ENCODE assay signal across 18 cellular contexts in the genomic region with DNA sequence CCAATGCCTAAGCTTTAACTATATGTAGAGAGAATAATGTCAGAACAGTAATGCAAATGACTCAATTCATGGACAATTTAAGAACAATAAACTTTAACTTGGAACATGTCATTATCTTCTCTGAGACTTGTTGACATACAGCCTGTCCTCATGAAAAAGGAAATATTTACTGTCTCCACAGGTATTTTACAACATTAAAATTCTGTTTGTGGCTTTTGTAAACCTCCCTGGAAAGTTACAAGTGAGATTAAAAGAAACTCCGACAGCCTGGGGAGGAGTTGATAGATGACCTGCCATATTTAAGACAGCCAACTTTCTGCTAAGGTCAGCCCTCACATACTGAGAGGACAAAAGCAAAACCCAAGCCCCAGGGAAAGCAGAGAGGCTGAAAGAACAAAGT.
"Had no signal": no experiment of that assay in that cellular context is flagged by ENCODE, and none has a peak within 500 bp of the region (broad histone marks: within the 10 kb centered on the region; RNA-seq: fewer than 3 reads in every experiment).

No MANE protein-coding gene starts in this region.

- H3K9me3 ChIP-seq: breast epithelium, psoas muscle, vagina had no signal

- H3K4me3 ChIP-seq: breast epithelium, coronary artery, gastroesophageal sphincter, psoas muscle, skin epidermis, vagina had no signal

- H3K27me3 ChIP-seq: breast epithelium, gastroesophageal sphincter, vagina had no signal

- H3K27ac ChIP-seq: breast epithelium, coronary artery, gastroesophageal sphincter, psoas muscle, skin epidermis, vagina had no signal

- H3K36me3 ChIP-seq: breast epithelium, gastroesophageal sphincter, vagina had no signal

- DNase-seq: activated CD4-positive, alpha-beta memory T cell treated with anti-CD3 and anti-CD28 coated beads, Interleukin-2, amount 10 ng/mL, durations not matched to agents 7 days and 5 days; activated CD4-positive, alpha-beta T cell treated with anti-CD3 and anti-CD28 coated beads for 48 hours; activated CD4-positive, CD25-positive, alpha-beta regulatory T cell; activated CD8-positive, alpha-beta memory T cell treated with anti-CD3 and anti-CD28 coated beads, Interleukin-2, amount 10 ng/mL, durations not matched to agents 7 days and 5 days; activated naive CD4-positive, alpha-beta T cell treated with anti-CD3 and anti-CD28 coated beads for 36 hours; activated T-cell treated with anti-CD3 and anti-CD28 coated beads, Interleukin-2, amount 50 U/mL, for 1 hour; left ventricle myocardium superior; psoas muscle; right cardiac atrium; stimulated activated CD4-positive, alpha-beta T cell treated with anti-CD3 and anti-CD28 coated beads, Interleukin-15, amount 100 ng/mL, for 24 hours; stimulated activated CD4-positive, alpha-beta T cell treated with anti-CD3 and anti-CD28 coated beads, Interleukin-2, amount 100 ng/mL, for 48 hours; trophoblast cell had no signal

- H3K4me1 ChIP-seq: breast epithelium, gastroesophageal sphincter, psoas muscle, vagina had no signal

- ATAC-seq: activated CD8-positive, alpha-beta memory T cell treated with anti-CD3 and anti-CD28 coated beads, Interleukin-2, amount 10 ng/mL, durations not matched to agents 7 days and 5 days; esophagus mucosa; gastroesophageal sphincter; left ventricle myocardium superior; psoas muscle; right cardiac atrium had no signal
